ENCODE assay signal across 16 cellular contexts in genomic region chr2:237209885-237210284, GRCh38.
A peak's percentile ranks its signal among the peaks of the same experiment; 100 is the strongest.
DNase-seq lines count a peak whose midpoint lies in the region; ATAC-seq and TF ChIP-seq lines count a peak whose summit lies in the region.
"Had no signal": no experiment of that assay in that cellular context is flagged by ENCODE, and none has a peak within 500 bp of the region (broad histone marks: within the 10 kb centered on the region; RNA-seq: fewer than 3 reads in every experiment).

No MANE protein-coding gene starts in this region.

- H3K9me1 ChIP-seq in IMR-90 (ENCODE audit: insufficient read depth, low read length) = peaks cover 52% of the 10 kb centered on the region

- peak overlapping the region; percentile 93; the same call in 1 of the 2 replicates for H2AK5ac ChIP-seq in IMR-90 (ENCODE audit: low read depth, low read length)

- peak overlapping the region; percentile 93 for H2BK5ac ChIP-seq in IMR-90 (ENCODE audit: low read depth, low read length, poor library complexity, severe bottlenecking)

- H2AK9ac ChIP-seq in IMR-90 (replicated peaks; ENCODE audit: low read depth, low read length, poor library complexity) = no peak overlapping the region

- TF ChIP-seq RAD21 in IMR-90 (IDR thresholded peaks at IDR 0.05; ENCODE audit: low read length) = no peak

- no TSS peak for BruUV-seq in IMR-90 (replicated peaks; lab: Mats Ljungman, UMichigan)

- peaks cover 36% of the 10 kb centered on the region for H3K4me1 ChIP-seq in IMR-90 (ENCODE audit: control insufficient read depth, insufficient read depth, low read length)
- H3K4me1 ChIP-seq in rectal smooth muscle tissue (ENCODE audit: control insufficient read depth, insufficient read depth, low read length) = peaks cover 13% of the 10 kb centered on the region

- H2BK120ac ChIP-seq in IMR-90 (ENCODE audit: low read depth, low read length) = peak overlapping the region; percentile 97

- peak overlapping the region; percentile 81; the same call in 1 of the 2 replicates for H3K14ac ChIP-seq in IMR-90 (replicated peaks; ENCODE audit: low read depth, low read length)

- POLR2A ChIA-PET in IMR-90 (lab: Charles Lee; ENCODE audit: unreplicated experiment) = no interaction called here

- H3K56ac ChIP-seq in IMR-90 (ENCODE audit: extremely low read depth, insufficient read depth, low read length) = no peak overlapping the region

- H4K91ac ChIP-seq in IMR-90 (ENCODE audit: insufficient read depth, low read depth, low read length) = peak overlapping the region; percentile 96

- TF ChIP-seq POLR2A in IMR-90 (IDR thresholded peaks at IDR 0.05; ENCODE audit: low read depth, low read length) = no peak

- 0 out of 2 replicates have a peak overlapping the region, but pooled peaks have one; percentile 8 for H3K9ac ChIP-seq in IMR-90 (ENCODE audit: low read depth, low read length)
- H3K9ac ChIP-seq in rectal smooth muscle tissue (ENCODE audit: low read length) = no peak overlapping the region

- H3K4me2 ChIP-seq in IMR-90 (ENCODE audit: low read depth, low read length) = no peak overlapping the region

- in situ Hi-C loops in IMR-90 (cut with MboI; ENCODE audit: low sequenced_read_pairs) = no loop called here

- H3K27ac ChIP-seq in IMR-90 (ENCODE audit: insufficient read depth, low read length) (peak overlapping the region; percentile 96; the same call in 1 of the 2 replicates), rectal smooth muscle tissue (ENCODE audit: low read depth, low read length) (peak overlapping the region; percentile 83)

- peak overlapping the region; percentile 76 for H3K18ac ChIP-seq in IMR-90 (ENCODE audit: low read depth, low read length)

- peak overlapping the region; percentile 41; the same call in 1 of the 2 replicates for H3K23ac ChIP-seq in IMR-90 (ENCODE audit: low read depth, low read length)

- CTCF ChIA-PET in IMR-90 (lab: Yijun Ruan, JAX) = no interaction called here

- H3K27me3 ChIP-seq in IMR-90 (ENCODE audit: control insufficient read depth, insufficient read depth, low read length) (no peaks in the 10 kb centered on the region), rectal smooth muscle tissue (ENCODE audit: control insufficient read depth, insufficient read depth, low read length) (no peaks in the 10 kb centered on the region)
- H3K27me3 ChIP-seq: BE2C had no signal

- dilution Hi-C loops in IMR-90 (cut with HindIII; ENCODE audit: low sequenced_read_pairs, unreplicated experiment) = no loop called here

- peak overlapping the region; percentile 90 for H2BK20ac ChIP-seq in IMR-90 (ENCODE audit: low read depth, low read length)

- H3K79me1 ChIP-seq in IMR-90 (ENCODE audit: low read depth in 1 of 2, low read length in 2 of 2) = peaks cover 0 to 48% of the 10 kb centered on the region in 2 experiments; a peak in 3 of 4 replicates

- TF ChIP-seq CTCF in AG09319 (IDR thresholded peaks at IDR 0.05; ENCODE audit: low read depth, low read length) = no peak
- no peak for TF ChIP-seq CTCF in IMR-90 (conservative IDR thresholded peaks at IDR 0.05; ENCODE audit: low read depth, low read length)
- no peak for TF ChIP-seq CTCF in fibroblast of mammary gland (conservative IDR thresholded peaks at IDR 0.05; ENCODE audit: control insufficient read depth, insufficient read depth, low read depth, low read length)

- intact Hi-C loops in IMR-90 (cut with micrococcal nuclease) = no loop called here

- H2AFZ ChIP-seq in IMR-90 (replicated peaks; ENCODE audit: low read length, poor library complexity) = no peak overlapping the region

- no CpG with 5 or more reads among the region's 6 CpGs for WGBS in IMR-90 (ENCODE audit: extremely low coverage in 2 of 2, insufficient read length in 1 of 2), 2 experiments

- H4K20me1 ChIP-seq in IMR-90 (ENCODE audit: insufficient read depth, low read length) = no peaks in the 10 kb centered on the region

- H3K4me3 ChIP-seq in IMR-90 (ENCODE audit: insufficient read depth, low read depth, low read length) = no peak overlapping the region
- no peak overlapping the region for H3K4me3 ChIP-seq in fibroblast of mammary gland (ENCODE audit: control insufficient read depth, low read depth, low read length)
- no peak overlapping the region for H3K4me3 ChIP-seq in rectal smooth muscle tissue (ENCODE audit: low read length)

- no peaks in the 10 kb centered on the region for H3K9me3 ChIP-seq in IMR-90 (ENCODE audit: control insufficient read depth, insufficient read depth, low read length)
- H3K9me3 ChIP-seq: BE2C had no signal

- peak overlapping the region; percentile 23 to 64; a peak in 3 of 4 replicates for H4K8ac ChIP-seq in IMR-90 (ENCODE audit: low read depth in 2 of 2, low read length in 2 of 2)

- H3K36me3 ChIP-seq in IMR-90 (ENCODE audit: control insufficient read depth, insufficient read depth, low read length) (no peaks in the 10 kb centered on the region), rectal smooth muscle tissue (ENCODE audit: control insufficient read depth, insufficient read depth, low read length) (no peaks in the 10 kb centered on the region)
- H3K36me3 ChIP-seq: BE2C had no signal

- H3K4ac ChIP-seq in IMR-90 (ENCODE audit: low read depth, low read length) = peak overlapping the region; percentile 95

- peak overlapping the region; percentile 99; the same call in 2 of the 3 replicates for H2BK15ac ChIP-seq in IMR-90 (ENCODE audit: low read depth, low read length)

- peak; percentile 87 for DNase-seq in AG09319 (ENCODE audit: extremely low read depth, low read depth)
- DNase-seq in IMR-90 = no peak
- DNase-seq in fibroblast of mammary gland (ENCODE audit: low read depth) = peak; percentile 59
- DNase-seq in SW480 (ENCODE audit: low spot score) = no peak
- no peak for DNase-seq in NCI-H526 (lab: John Stamatoyannopoulos, UW)
- DNase-seq: BE2C; CD4-positive, alpha-beta memory T cell; HCEC 1CT; KG1; NCI-H1436; NCI-H2029; NCI-H2171; NCI-H774 had no signal

- ATAC-seq in IMR-90 (ENCODE audit: low read depth) (no peak), GM21619 (IDR thresholded peaks at IDR 0.05; ENCODE audit: unreplicated experiment) (no peak), HG03342 (IDR thresholded peaks at IDR 0.05; ENCODE audit: unreplicated experiment) (no peak)

- peak overlapping the region; percentile 67 for H4K5ac ChIP-seq in IMR-90 (ENCODE audit: low read depth, low read length)

TF ChIP-seq in IMR-90, 13 proteins besides CTCF, POLR2A, EP300 and RAD21:
- TF ChIP-seq BHLHE40 (IDR thresholded peaks at IDR 0.05; ENCODE audit: low read depth, low read length) (no peak), RFX5 (IDR thresholded peaks at IDR 0.05; ENCODE audit: low read depth, low read length) (no peak), RCOR1 (IDR thresholded peaks at IDR 0.05; ENCODE audit: insufficient replicate concordance, low read length) (no peak), FOS (IDR thresholded peaks at IDR 0.05; ENCODE audit: low read depth, low read length) (no peak), CHD1 (IDR thresholded peaks at IDR 0.05; ENCODE audit: low read depth, low read length) (no peak), MAZ (IDR thresholded peaks at IDR 0.05; ENCODE audit: borderline replicate concordance, low read depth, low read length) (no peak), CEBPB (IDR thresholded peaks at IDR 0.05; ENCODE audit: low read depth, low read length) (no peak), MXI1 (IDR thresholded peaks at IDR 0.05; ENCODE audit: borderline replicate concordance, low read depth, low read length) (no peak), MAFK (IDR thresholded peaks at IDR 0.05; ENCODE audit: low read depth, low read length) (no peak), ELK1 (IDR thresholded peaks at IDR 0.05; ENCODE audit: borderline replicate concordance, low read depth, low read length) (no peak), USF2 (IDR thresholded peaks at IDR 0.05; ENCODE audit: low read depth, low read length) (no peak), SMC3 (IDR thresholded peaks at IDR 0.05; ENCODE audit: low read depth, low read length) (no peak), NFE2L2 (IDR thresholded peaks at IDR 0.05; ENCODE audit: low read depth, low read length) (no peak)

Comparison
In these comparisons a context has a peak if more than half of its experiments do, and no peak if none do; other contexts are left out.
1. DNase-seq: peak in AG09319 (single experiment) and fibroblast of mammary gland (single experiment); none in IMR-90 (single experiment), SW480 (single experiment) and NCI-H526 (0 of 2).